In genomic region chrX:12225073-12225472, GRCh38 we compare ENCODE assay signal across 18 cellular contexts.
DNase-seq lines count a peak whose midpoint lies in the region; FAIRE-seq and TF ChIP-seq lines count a peak whose summit lies in the region.
"Had no signal": no experiment of that assay in that cellular context is flagged by ENCODE, and none has a peak within 500 bp of the region (broad histone marks: within the 10 kb centered on the region; RNA-seq: fewer than 3 reads in every experiment).

No MANE protein-coding gene starts in this region.

- H3K27ac ChIP-seq in spleen = no peak overlapping the region

- DNase-seq in GM19239 (ENCODE audit: insufficient read length, low spot score) = no peak
- peak; percentile 47 for DNase-seq in NCI-H82 (lab: John Stamatoyannopoulos, UW)
- peak; percentile 2 for DNase-seq in fibroblast of mammary gland (ENCODE audit: low read depth)
- no peak for DNase-seq in spleen
- no peak for DNase-seq in GM19240 (ENCODE audit: insufficient read length, low spot score)
- no peak for DNase-seq in NCI-H226
- DNase-seq in NCI-H526 (lab: John Stamatoyannopoulos, UW) = no peak
- DNase-seq: CD8-positive, alpha-beta T cell; COR-L47; DMS153; DMS79 treated with DMSO at 0.1 percent for 48 hours; GDM1; GOT3; H9; HFFc6 had no signal

- no peaks in the 10 kb centered on the region for H3K36me3 ChIP-seq in spleen

- TF ChIP-seq POLR2A in spleen (IDR thresholded peaks at IDR 0.05) = no peak

- 61 to 68% (median 65%) methylated on average over 1 of the region's 1 CpG for WGBS in spleen, 5 donors

- intact Hi-C loops in spleen (cut with DNase I; ENCODE audit: low total_unique reads) = no loop called here

- no peaks in the 10 kb centered on the region for H3K27me3 ChIP-seq in spleen (replicated peaks in 1 of 7)

- no peaks in the 10 kb centered on the region for H3K9me3 ChIP-seq in spleen

- peak; percentile 60 for FAIRE-seq in GM19239 (lab: Jason Lieb, UNC)
- FAIRE-seq: A204.1, D721Med, K562 had no signal

- no peaks in the 10 kb centered on the region for H3K4me1 ChIP-seq in spleen

- H3K4me3 ChIP-seq in fibroblast of mammary gland (ENCODE audit: control insufficient read depth, low read depth, low read length) (no peak overlapping the region), spleen (no peak overlapping the region)
- H3K4me3 ChIP-seq: K562 had no signal

- TF ChIP-seq CTCF in fibroblast of mammary gland (conservative IDR thresholded peaks at IDR 0.05; ENCODE audit: control insufficient read depth, insufficient read depth, low read depth, low read length) (no peak), spleen (IDR thresholded peaks at IDR 0.05 in 8 of 11, conservative IDR thresholded peaks at IDR 0.05 in 3 of 11) (no peak)

Comparison
In these comparisons a context has a peak if more than half of its experiments do, and no peak if none do; other contexts are left out.
1. DNase-seq: peak in NCI-H82 (single experiment) and fibroblast of mammary gland (single experiment); none in GM19239 (single experiment), spleen (single experiment), GM19240 (single experiment), NCI-H226 (single experiment) and NCI-H526 (0 of 2).